Comparison of ENCODE assay signal across 1 cellular context in the genomic region with DNA sequence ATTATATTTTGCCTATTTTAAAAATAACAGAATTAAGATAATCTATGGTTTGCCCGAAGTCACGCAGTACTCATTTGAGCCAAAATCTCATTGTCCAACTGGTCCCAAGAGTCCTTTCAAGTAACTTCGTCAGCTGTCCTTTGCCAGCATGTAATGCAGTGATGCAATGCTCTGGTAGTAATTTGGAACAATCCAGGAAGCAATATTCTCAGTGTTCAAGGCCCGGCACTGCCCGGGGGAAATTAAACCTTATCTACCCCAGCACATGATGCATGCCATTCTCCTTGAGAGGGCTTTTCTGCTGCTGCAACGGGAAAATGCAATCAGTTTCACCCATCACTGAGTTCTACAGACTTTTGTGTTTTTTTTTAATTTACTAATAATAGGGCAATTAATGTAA.
TF ChIP-seq lines count a peak whose summit lies in the region.

No MANE protein-coding gene starts in this region.

TF ChIP-seq in K562, 482 proteins besides CTCF, POLR2A, EP300 and RAD21 (continued from another document and continues in another):
- TF ChIP-seq, protein P1, sequence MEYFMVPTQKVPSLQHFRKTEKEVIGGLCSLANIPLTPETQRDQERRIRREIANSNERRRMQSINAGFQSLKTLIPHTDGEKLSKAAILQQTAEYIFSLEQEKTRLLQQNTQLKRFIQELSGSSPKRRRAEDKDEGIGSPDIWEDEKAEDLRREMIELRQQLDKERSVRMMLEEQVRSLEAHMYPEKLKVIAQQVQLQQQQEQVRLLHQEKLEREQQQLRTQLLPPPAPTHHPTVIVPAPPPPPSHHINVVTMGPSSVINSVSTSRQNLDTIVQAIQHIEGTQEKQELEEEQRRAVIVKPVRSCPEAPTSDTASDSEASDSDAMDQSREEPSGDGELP (CRISPR knock-in tag; IDR thresholded peaks at IDR 0.05; ENCODE audit: borderline replicate concordance) = no peak
- TF ChIP-seq SAP30 (IDR thresholded peaks at IDR 0.05; ENCODE audit: borderline replicate concordance, insufficient read depth, low read depth, low read length, poor library complexity, severe bottlenecking) = no peak
- no peak for TF ChIP-seq CREM (IDR thresholded peaks at IDR 0.05; ENCODE audit: low read depth)
- TF ChIP-seq, protein P2, sequence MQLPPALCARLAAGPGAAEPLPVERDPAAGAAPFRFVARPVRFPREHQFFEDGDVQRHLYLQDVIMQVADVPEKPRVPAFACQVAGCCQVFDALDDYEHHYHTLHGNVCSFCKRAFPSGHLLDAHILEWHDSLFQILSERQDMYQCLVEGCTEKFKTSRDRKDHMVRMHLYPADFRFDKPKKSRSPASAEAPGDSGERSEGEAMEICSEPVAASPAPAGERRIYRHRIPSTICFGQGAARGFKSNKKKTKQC (CRISPR knock-in tag; IDR thresholded peaks at IDR 0.05) = no peak
- peak; percentile 49; the same call in 1 of the 2 replicates for TF ChIP-seq ETV1 (tag; conservative IDR thresholded peaks at IDR 0.05; ENCODE audit: low read depth)
- TF ChIP-seq, protein P3, sequence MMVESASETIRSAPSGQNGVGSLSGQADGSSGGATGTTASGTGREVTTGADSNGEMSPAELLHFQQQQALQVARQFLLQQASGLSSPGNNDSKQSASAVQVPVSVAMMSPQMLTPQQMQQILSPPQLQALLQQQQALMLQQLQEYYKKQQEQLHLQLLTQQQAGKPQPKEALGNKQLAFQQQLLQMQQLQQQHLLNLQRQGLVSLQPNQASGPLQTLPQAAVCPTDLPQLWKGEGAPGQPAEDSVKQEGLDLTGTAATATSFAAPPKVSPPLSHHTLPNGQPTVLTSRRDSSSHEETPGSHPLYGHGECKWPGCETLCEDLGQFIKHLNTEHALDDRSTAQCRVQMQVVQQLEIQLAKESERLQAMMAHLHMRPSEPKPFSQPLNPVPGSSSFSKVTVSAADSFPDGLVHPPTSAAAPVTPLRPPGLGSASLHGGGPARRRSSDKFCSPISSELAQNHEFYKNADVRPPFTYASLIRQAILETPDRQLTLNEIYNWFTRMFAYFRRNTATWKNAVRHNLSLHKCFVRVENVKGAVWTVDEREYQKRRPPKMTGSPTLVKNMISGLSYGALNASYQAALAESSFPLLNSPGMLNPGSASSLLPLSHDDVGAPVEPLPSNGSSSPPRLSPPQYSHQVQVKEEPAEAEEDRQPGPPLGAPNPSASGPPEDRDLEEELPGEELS (CRISPR knock-in tag; IDR thresholded peaks at IDR 0.05; ENCODE audit: borderline replicate concordance) = no peak
- TF ChIP-seq, protein P4, sequence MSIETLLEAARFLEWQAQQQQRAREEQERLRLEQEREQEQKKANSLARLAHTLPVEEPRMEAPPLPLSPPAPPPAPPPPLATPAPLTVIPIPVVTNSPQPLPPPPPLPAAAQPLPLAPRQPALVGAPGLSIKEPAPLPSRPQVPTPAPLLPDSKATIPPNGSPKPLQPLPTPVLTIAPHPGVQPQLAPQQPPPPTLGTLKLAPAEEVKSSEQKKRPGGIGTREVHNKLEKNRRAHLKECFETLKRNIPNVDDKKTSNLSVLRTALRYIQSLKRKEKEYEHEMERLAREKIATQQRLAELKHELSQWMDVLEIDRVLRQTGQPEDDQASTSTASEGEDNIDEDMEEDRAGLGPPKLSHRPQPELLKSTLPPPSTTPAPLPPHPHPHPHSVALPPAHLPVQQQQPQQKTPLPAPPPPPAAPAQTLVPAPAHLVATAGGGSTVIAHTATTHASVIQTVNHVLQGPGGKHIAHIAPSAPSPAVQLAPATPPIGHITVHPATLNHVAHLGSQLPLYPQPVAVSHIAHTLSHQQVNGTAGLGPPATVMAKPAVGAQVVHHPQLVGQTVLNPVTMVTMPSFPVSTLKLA (conservative IDR thresholded peaks at IDR 0.05) = no peak
- TF ChIP-seq NFIX (CRISPR knock-in tag; IDR thresholded peaks at IDR 0.05; ENCODE audit: low read depth) = no peak
- TF ChIP-seq, protein P5, sequence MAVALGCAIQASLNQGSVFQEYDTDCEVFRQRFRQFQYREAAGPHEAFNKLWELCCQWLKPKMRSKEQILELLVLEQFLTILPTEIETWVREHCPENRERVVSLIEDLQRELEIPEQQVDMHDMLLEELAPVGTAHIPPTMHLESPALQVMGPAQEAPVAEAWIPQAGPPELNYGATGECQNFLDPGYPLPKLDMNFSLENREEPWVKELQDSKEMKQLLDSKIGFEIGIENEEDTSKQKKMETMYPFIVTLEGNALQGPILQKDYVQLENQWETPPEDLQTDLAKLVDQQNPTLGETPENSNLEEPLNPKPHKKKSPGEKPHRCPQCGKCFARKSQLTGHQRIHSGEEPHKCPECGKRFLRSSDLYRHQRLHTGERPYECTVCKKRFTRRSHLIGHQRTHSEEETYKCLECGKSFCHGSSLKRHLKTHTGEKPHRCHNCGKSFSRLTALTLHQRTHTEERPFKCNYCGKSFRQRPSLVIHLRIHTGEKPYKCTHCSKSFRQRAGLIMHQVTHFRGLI (CRISPR knock-in tag; IDR thresholded peaks at IDR 0.05) = no peak
- TF ChIP-seq POLR3A (IDR thresholded peaks at IDR 0.05; ENCODE audit: borderline replicate concordance, extremely low read depth, insufficient read depth, insufficient read length) = no peak
- no peak for TF ChIP-seq ILF3 (IDR thresholded peaks at IDR 0.05; ENCODE audit: borderline replicate concordance)
- TF ChIP-seq CHD1 (IDR thresholded peaks at IDR 0.05; ENCODE audit: low read length) = no peak
- no peak for TF ChIP-seq SMARCE1 (IDR thresholded peaks at IDR 0.05)
- TF ChIP-seq, protein P6, sequence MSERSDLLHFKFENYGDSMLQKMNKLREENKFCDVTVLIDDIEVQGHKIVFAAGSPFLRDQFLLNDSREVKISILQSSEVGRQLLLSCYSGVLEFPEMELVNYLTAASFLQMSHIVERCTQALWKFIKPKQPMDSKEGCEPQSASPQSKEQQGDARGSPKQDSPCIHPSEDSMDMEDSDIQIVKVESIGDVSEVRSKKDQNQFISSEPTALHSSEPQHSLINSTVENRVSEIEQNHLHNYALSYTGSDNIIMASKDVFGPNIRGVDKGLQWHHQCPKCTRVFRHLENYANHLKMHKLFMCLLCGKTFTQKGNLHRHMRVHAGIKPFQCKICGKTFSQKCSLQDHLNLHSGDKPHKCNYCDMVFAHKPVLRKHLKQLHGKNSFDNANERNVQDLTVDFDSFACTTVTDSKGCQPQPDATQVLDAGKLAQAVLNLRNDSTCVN (CRISPR knock-in tag; IDR thresholded peaks at IDR 0.05) = no peak
- TF ChIP-seq U2AF1 (optimal IDR thresholded peaks at IDR 0.05; ENCODE audit: low read depth, low read length) = no peak
- TF ChIP-seq, protein P7, sequence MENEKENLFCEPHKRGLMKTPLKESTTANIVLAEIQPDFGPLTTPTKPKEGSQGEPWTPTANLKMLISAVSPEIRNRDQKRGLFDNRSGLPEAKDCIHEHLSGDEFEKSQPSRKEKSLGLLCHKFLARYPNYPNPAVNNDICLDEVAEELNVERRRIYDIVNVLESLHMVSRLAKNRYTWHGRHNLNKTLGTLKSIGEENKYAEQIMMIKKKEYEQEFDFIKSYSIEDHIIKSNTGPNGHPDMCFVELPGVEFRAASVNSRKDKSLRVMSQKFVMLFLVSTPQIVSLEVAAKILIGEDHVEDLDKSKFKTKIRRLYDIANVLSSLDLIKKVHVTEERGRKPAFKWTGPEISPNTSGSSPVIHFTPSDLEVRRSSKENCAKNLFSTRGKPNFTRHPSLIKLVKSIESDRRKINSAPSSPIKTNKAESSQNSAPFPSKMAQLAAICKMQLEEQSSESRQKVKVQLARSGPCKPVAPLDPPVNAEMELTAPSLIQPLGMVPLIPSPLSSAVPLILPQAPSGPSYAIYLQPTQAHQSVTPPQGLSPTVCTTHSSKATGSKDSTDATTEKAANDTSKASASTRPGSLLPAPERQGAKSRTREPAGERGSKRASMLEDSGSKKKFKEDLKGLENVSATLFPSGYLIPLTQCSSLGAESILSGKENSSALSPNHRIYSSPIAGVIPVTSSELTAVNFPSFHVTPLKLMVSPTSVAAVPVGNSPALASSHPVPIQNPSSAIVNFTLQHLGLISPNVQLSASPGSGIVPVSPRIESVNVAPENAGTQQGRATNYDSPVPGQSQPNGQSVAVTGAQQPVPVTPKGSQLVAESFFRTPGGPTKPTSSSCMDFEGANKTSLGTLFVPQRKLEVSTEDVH (IDR thresholded peaks at IDR 0.05; ENCODE audit: low read depth, partially characterized antibody) = no peak
- TF ChIP-seq STAG1 (CRISPR knock-in tag; IDR thresholded peaks at IDR 0.05; ENCODE audit: borderline replicate concordance) = no peak
- TF ChIP-seq, protein P8, sequence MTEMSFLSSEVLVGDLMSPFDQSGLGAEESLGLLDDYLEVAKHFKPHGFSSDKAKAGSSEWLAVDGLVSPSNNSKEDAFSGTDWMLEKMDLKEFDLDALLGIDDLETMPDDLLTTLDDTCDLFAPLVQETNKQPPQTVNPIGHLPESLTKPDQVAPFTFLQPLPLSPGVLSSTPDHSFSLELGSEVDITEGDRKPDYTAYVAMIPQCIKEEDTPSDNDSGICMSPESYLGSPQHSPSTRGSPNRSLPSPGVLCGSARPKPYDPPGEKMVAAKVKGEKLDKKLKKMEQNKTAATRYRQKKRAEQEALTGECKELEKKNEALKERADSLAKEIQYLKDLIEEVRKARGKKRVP (CRISPR knock-in tag; IDR thresholded peaks at IDR 0.05) = 0 out of 2 replicates have a peak, but pooled peaks have one; percentile 61
- no peak for TF ChIP-seq RBM22 (IDR thresholded peaks at IDR 0.05; ENCODE audit: low read depth, low read length, poor library complexity, severe bottlenecking)
- no peak for TF ChIP-seq CREBBP (IDR thresholded peaks at IDR 0.05; ENCODE audit: low read depth, low read length)
- no peak for TF ChIP-seq NCOR1 (IDR thresholded peaks at IDR 0.05)
- no peak for TF ChIP-seq PPARD (CRISPR knock-in tag; IDR thresholded peaks at IDR 0.05)
- no peak for TF ChIP-seq ZNF507 (tag; conservative IDR thresholded peaks at IDR 0.05)
- no peak for TF ChIP-seq CEBPG (CRISPR knock-in tag; IDR thresholded peaks at IDR 0.05)
- TF ChIP-seq CEBPG (tag; conservative IDR thresholded peaks at IDR 0.05 in 1 of 2, IDR thresholded peaks at IDR 0.05 in 1 of 2) = peak; percentile 41 to 48
- TF ChIP-seq ZNF175 (CRISPR knock-in tag; IDR thresholded peaks at IDR 0.05; ENCODE audit: low read depth) = peak; percentile 67; the same call in 1 of the 2 replicates
- TF ChIP-seq, protein P9, sequence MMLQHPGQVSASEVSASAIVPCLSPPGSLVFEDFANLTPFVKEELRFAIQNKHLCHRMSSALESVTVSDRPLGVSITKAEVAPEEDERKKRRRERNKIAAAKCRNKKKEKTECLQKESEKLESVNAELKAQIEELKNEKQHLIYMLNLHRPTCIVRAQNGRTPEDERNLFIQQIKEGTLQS (IDR thresholded peaks at IDR 0.05) = peak; percentile 26; the same call in 1 of the 2 replicates
- TF ChIP-seq, protein P9 (CRISPR knock-in tag; conservative IDR thresholded peaks at IDR 0.05) = no peak
- TF ChIP-seq, protein P10, sequence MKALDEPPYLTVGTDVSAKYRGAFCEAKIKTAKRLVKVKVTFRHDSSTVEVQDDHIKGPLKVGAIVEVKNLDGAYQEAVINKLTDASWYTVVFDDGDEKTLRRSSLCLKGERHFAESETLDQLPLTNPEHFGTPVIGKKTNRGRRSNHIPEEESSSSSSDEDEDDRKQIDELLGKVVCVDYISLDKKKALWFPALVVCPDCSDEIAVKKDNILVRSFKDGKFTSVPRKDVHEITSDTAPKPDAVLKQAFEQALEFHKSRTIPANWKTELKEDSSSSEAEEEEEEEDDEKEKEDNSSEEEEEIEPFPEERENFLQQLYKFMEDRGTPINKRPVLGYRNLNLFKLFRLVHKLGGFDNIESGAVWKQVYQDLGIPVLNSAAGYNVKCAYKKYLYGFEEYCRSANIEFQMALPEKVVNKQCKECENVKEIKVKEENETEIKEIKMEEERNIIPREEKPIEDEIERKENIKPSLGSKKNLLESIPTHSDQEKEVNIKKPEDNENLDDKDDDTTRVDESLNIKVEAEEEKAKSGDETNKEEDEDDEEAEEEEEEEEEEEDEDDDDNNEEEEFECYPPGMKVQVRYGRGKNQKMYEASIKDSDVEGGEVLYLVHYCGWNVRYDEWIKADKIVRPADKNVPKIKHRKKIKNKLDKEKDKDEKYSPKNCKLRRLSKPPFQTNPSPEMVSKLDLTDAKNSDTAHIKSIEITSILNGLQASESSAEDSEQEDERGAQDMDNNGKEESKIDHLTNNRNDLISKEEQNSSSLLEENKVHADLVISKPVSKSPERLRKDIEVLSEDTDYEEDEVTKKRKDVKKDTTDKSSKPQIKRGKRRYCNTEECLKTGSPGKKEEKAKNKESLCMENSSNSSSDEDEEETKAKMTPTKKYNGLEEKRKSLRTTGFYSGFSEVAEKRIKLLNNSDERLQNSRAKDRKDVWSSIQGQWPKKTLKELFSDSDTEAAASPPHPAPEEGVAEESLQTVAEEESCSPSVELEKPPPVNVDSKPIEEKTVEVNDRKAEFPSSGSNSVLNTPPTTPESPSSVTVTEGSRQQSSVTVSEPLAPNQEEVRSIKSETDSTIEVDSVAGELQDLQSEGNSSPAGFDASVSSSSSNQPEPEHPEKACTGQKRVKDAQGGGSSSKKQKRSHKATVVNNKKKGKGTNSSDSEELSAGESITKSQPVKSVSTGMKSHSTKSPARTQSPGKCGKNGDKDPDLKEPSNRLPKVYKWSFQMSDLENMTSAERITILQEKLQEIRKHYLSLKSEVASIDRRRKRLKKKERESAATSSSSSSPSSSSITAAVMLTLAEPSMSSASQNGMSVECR (CRISPR knock-in tag; IDR thresholded peaks at IDR 0.05) = no peak
- TF ChIP-seq, protein P11, sequence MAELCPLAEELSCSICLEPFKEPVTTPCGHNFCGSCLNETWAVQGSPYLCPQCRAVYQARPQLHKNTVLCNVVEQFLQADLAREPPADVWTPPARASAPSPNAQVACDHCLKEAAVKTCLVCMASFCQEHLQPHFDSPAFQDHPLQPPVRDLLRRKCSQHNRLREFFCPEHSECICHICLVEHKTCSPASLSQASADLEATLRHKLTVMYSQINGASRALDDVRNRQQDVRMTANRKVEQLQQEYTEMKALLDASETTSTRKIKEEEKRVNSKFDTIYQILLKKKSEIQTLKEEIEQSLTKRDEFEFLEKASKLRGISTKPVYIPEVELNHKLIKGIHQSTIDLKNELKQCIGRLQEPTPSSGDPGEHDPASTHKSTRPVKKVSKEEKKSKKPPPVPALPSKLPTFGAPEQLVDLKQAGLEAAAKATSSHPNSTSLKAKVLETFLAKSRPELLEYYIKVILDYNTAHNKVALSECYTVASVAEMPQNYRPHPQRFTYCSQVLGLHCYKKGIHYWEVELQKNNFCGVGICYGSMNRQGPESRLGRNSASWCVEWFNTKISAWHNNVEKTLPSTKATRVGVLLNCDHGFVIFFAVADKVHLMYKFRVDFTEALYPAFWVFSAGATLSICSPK (IDR thresholded peaks at IDR 0.05; ENCODE audit: borderline replicate concordance) = no peak
- no peak for TF ChIP-seq TCF7 (IDR thresholded peaks at IDR 0.05; ENCODE audit: borderline replicate concordance)
- TF ChIP-seq ZNF212 (CRISPR knock-in tag; IDR thresholded peaks at IDR 0.05) = no peak
- no peak for TF ChIP-seq HNRNPH1 (optimal IDR thresholded peaks at IDR 0.05; ENCODE audit: low read depth, low read length)
- no peak for TF ChIP-seq ZNF134 (CRISPR knock-in tag; conservative IDR thresholded peaks at IDR 0.05)
